ENCODE assay signal across 8 cellular contexts in the genomic region with DNA sequence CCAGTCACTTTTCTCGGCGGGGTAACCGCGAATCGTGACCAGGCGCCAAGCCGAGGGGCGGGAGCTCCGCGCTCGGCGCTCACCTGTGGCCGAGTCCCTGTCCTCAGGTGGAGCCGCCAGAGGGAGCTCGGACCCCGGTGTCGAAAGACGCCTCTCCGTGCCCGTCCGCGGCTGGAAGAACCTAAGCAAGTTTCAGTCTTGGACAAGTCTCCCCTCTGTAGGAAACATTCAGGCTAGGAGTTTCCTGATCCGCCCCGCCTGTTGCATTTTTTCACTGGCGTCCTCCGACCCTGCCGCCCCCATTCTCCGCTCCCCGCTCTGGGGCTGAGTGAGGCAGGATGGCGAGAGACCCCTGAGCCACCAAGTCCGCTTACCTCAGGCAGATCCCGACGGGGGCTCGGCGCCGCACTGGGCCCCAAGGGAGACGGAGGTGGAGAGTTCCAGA. TPM values are rescaled to one million over a fixed set of nuclear protein-coding genes. Genes with fewer than 3 reads are reported as not detected.
A peak's percentile ranks its signal among the peaks of the same experiment; 100 is the strongest.
DNase-seq lines count a peak whose midpoint lies in the region; ATAC-seq and TF ChIP-seq lines count a peak whose summit lies in the region.

No MANE protein-coding gene starts in this region.

- H3K4me2 ChIP-seq in neuronal stem cell (ENCODE audit: insufficient read depth, low read length, poor library complexity, severe bottlenecking) = peak overlapping the region; percentile 71

- H3K4me3 Mint-ChIP-seq in IgD-negative memory B cell = peak overlapping the region; percentile 86 to 92 (median 90)
- peak overlapping the region; percentile 97 for H3K4me3 Mint-ChIP-seq in activated naive CD4-positive, alpha-beta T cell treated with anti-CD3 and anti-CD28 coated beads, Interleukin-2, amount 50 U/mL, for 24 hours

- TF ChIP-seq EP300 in suprapubic skin (IDR thresholded peaks at IDR 0.05) = no peak

- H2BK15ac ChIP-seq in neuronal stem cell (ENCODE audit: low read length) = no peak overlapping the region

- H3K4me3 ChIP-seq in RWPE2 (ENCODE audit: severe bottlenecking) = peak overlapping the region; percentile 84
- peak overlapping the region; percentile 81 to 97 for H3K4me3 ChIP-seq in neuronal stem cell (ENCODE audit: low read length in 2 of 2)
- peak overlapping the region; percentile 84 for H3K4me3 ChIP-seq in suprapubic skin

- no peak overlapping the region for H3K23ac ChIP-seq in neuronal stem cell (ENCODE audit: low read depth, low read length, poor library complexity)

- H3K4me1 Mint-ChIP-seq in IgD-negative memory B cell = peaks cover 9 to 12% (median 12%) of the 10 kb centered on the region in 3 donors
- H3K4me1 Mint-ChIP-seq in activated naive CD4-positive, alpha-beta T cell treated with anti-CD3 and anti-CD28 coated beads, Interleukin-2, amount 50 U/mL, for 24 hours = peaks cover 31% of the 10 kb centered on the region

- H4K91ac ChIP-seq in neuronal stem cell (ENCODE audit: low read depth, low read length, poor library complexity) = no peak overlapping the region

- H3K27me3 Mint-ChIP-seq in IgD-negative memory B cell = peaks cover 9% of the 10 kb centered on the region
- no peaks in the 10 kb centered on the region for H3K27me3 Mint-ChIP-seq in activated naive CD4-positive, alpha-beta T cell treated with anti-CD3 and anti-CD28 coated beads, Interleukin-2, amount 50 U/mL, for 24 hours

- H3K27ac Mint-ChIP-seq in IgD-negative memory B cell = no peak overlapping the region
- no peak overlapping the region for H3K27ac Mint-ChIP-seq in activated naive CD4-positive, alpha-beta T cell treated with anti-CD3 and anti-CD28 coated beads, Interleukin-2, amount 50 U/mL, for 24 hours

- no peak overlapping the region for H2BK12ac ChIP-seq in neuronal stem cell (ENCODE audit: low read length)

- H3K36me3 ChIP-seq in RWPE2 (ENCODE audit: low read depth) = peaks cover 8% of the 10 kb centered on the region; the same call in 1 of the 2 replicates
- H3K36me3 ChIP-seq in neuronal stem cell (replicated peaks in 1 of 2; ENCODE audit: control insufficient read depth in 2 of 2, insufficient read depth in 2 of 2, low read length in 2 of 2) = peaks cover 6 to 40% of the 10 kb centered on the region in 2 donors
- H3K36me3 ChIP-seq in suprapubic skin = no peaks in the 10 kb centered on the region

- no peak overlapping the region for H3K4ac ChIP-seq in neuronal stem cell (ENCODE audit: low read length)

- no peaks in the 10 kb centered on the region for H3K9me3 Mint-ChIP-seq in IgD-negative memory B cell
- no peaks in the 10 kb centered on the region for H3K9me3 Mint-ChIP-seq in activated naive CD4-positive, alpha-beta T cell treated with anti-CD3 and anti-CD28 coated beads, Interleukin-2, amount 50 U/mL, for 24 hours

- H3K9me3 ChIP-seq in RWPE2 (ENCODE audit: severe bottlenecking) = no peaks in the 10 kb centered on the region
- H3K9me3 ChIP-seq in neuronal stem cell (replicated peaks in 1 of 2; ENCODE audit: control insufficient read depth in 2 of 2, insufficient read depth in 1 of 2, low read depth in 1 of 2, low read length in 2 of 2) = peaks cover 0 to 14% of the 10 kb centered on the region in 2 donors
- H3K9me3 ChIP-seq in suprapubic skin = no peaks in the 10 kb centered on the region

- WGBS in neuronal stem cell (ENCODE audit: extremely low coverage in 2 of 2, insufficient read length in 2 of 2, insufficient replicate concordance in 1 of 2), 2 donors = no CpG with 5 or more reads among the region's 37 CpGs
- under 1% methylated on average over 28 of the region's 37 CpGs for WGBS in suprapubic skin

- H3K4me1 ChIP-seq in RWPE2 (ENCODE audit: insufficient read depth, poor library complexity, severe bottlenecking) = peaks cover 8% of the 10 kb centered on the region
- peaks cover 1 to 5% of the 10 kb centered on the region in 2 donors for H3K4me1 ChIP-seq in neuronal stem cell (ENCODE audit: control insufficient read depth in 2 of 2, insufficient read depth in 1 of 2, low read depth in 1 of 2, low read length in 2 of 2)
- H3K4me1 ChIP-seq in suprapubic skin = peaks cover 19% of the 10 kb centered on the region

- no peak for TF ChIP-seq POLR2A in suprapubic skin (IDR thresholded peaks at IDR 0.05)

- peak overlapping the region; percentile 49 for H3K14ac ChIP-seq in neuronal stem cell (ENCODE audit: low read length)

- no peaks in the 10 kb centered on the region for H3K79me1 ChIP-seq in neuronal stem cell (ENCODE audit: low read depth, low read length)

- H2AFZ ChIP-seq in neuronal stem cell (ENCODE audit: low read length) = peak overlapping the region; percentile 98

- peak; percentile 95 for TF ChIP-seq CTCF in RWPE2 (IDR thresholded peaks at IDR 0.05; ENCODE audit: poor library complexity, severe bottlenecking)
- peak; percentile 23 to 55 for TF ChIP-seq CTCF in suprapubic skin (IDR thresholded peaks at IDR 0.05)

- ATAC-seq in GM21576 (IDR thresholded peaks at IDR 0.05; ENCODE audit: unreplicated experiment) (peak; percentile 43), RWPE2 (ENCODE audit: low read depth) (peak; percentile 80)

- no peak overlapping the region for H2AK5ac ChIP-seq in neuronal stem cell (ENCODE audit: low read depth, low read length)

- H4K8ac ChIP-seq in neuronal stem cell (ENCODE audit: low read depth, low read length) = no peak overlapping the region

- peak overlapping the region; percentile 46 for H3K9ac ChIP-seq in neuronal stem cell (ENCODE audit: low read depth, low read length, poor library complexity)

- H3K27ac ChIP-seq in RWPE2 (ENCODE audit: poor library complexity, severe bottlenecking) (peak overlapping the region; percentile 59), neuronal stem cell (replicated peaks; ENCODE audit: low read length) (no peak overlapping the region), suprapubic skin (peak overlapping the region; percentile 85)

- H3K36me3 Mint-ChIP-seq in IgD-negative memory B cell = no peaks in the 10 kb centered on the region
- no peaks in the 10 kb centered on the region for H3K36me3 Mint-ChIP-seq in activated naive CD4-positive, alpha-beta T cell treated with anti-CD3 and anti-CD28 coated beads, Interleukin-2, amount 50 U/mL, for 24 hours

- H3K18ac ChIP-seq in neuronal stem cell (ENCODE audit: low read length) = peak overlapping the region; percentile 90

- no peak overlapping the region for H2BK120ac ChIP-seq in neuronal stem cell (ENCODE audit: low read depth, low read length)

- no peak overlapping the region for H2BK5ac ChIP-seq in neuronal stem cell (ENCODE audit: low read length)

- peak; percentile 53 for DNase-seq in DMS153 (lab: John Stamatoyannopoulos, UW)
- peak; percentile 87 for DNase-seq in RWPE2 (ENCODE audit: low spot score)
- peak; percentile 86 for DNase-seq in globus pallidus (ENCODE audit: low spot score)
- peak; percentile 70 for DNase-seq in neuronal stem cell (ENCODE audit: low spot score)
- peak; percentile 88 to 91 for DNase-seq in suprapubic skin (ENCODE audit: low spot score in 2 of 2)

- H3K27me3 ChIP-seq in RWPE2 (ENCODE audit: insufficient read depth, poor library complexity, severe bottlenecking) = no peaks in the 10 kb centered on the region
- no peaks in the 10 kb centered on the region for H3K27me3 ChIP-seq in neuronal stem cell (ENCODE audit: control insufficient read depth in 3 of 3, insufficient read depth in 3 of 3, low read depth in 1 of 3, low read length in 3 of 3)
- H3K27me3 ChIP-seq in suprapubic skin = no peaks in the 10 kb centered on the region

RNA-seq across cellular contexts. Expression of a gene that starts 0.5 kb away (rescaled TPM):
- not detected for polyA plus RNA-seq in IgD-negative memory B cell
- polyA plus RNA-seq in neuronal stem cell (2013, experiment 1 of 2) = 1.7 TPM
- polyA plus RNA-seq in neuronal stem cell (2013, experiment 2 of 2) = 1.7 TPM
- total RNA-seq in suprapubic skin = 1 to 10 TPM; 3.6 to 6.0 (median 4.4) TPM
